ENCODE assay signal across 11 cellular contexts in genomic region chr5:32388429-32389111, GRCh38. TPM values are rescaled to one million over a fixed set of nuclear protein-coding genes. Genes with fewer than 3 reads are reported as not detected.
DNase-seq lines count a peak whose midpoint lies in the region; ATAC-seq and TF ChIP-seq lines count a peak whose summit lies in the region.
"Had no signal": no experiment of that assay in that cellular context is flagged by ENCODE, and none has a peak within 500 bp of the region (broad histone marks: within the 10 kb centered on the region; RNA-seq: fewer than 3 reads in every experiment).

No MANE protein-coding gene starts in this region.

- H3F3A ChIP-seq in PC-3 (ENCODE audit: low read length, unreplicated experiment), result no peaks in the 10 kb centered on the region

- no peak for TF ChIP-seq CTCF in PC-3 (conservative IDR thresholded peaks at IDR 0.05; ENCODE audit: low read depth, low read length)

- H3K4me1 ChIP-seq in PC-3 (ENCODE audit: insufficient read depth, low read length), result no peaks in the 10 kb centered on the region
- H3K4me1 ChIP-seq in skeletal muscle satellite cell (ENCODE audit: control insufficient read depth, insufficient read depth, low read length), result peaks cover 32% of the 10 kb centered on the region
- H3K4me1 ChIP-seq: prostate gland had no signal

- H3K9me3 ChIP-seq in PC-3 (ENCODE audit: low read length) (no peaks in the 10 kb centered on the region), skeletal muscle satellite cell (replicated peaks; ENCODE audit: low read length) (no peaks in the 10 kb centered on the region)
- H3K9me3 ChIP-seq: prostate gland had no signal

- CTCF ChIA-PET in activated CD4-positive, alpha-beta T cell treated with anti-CD3 and anti-CD28 coated beads for 36 hours (lab: Charles Lee), result interaction anchor here (0.7 to 1.1 kb wide), 2 partner anchors 24 to 25 kb away, joined by 3 to 4 read pairs; no protein-coding TSS in a partner anchor
- CTCF ChIA-PET in activated CD4-positive, alpha-beta T cell treated with anti-CD3 and anti-CD28 coated beads, Interleukin-2, amount 10 ng/mL, durations not matched to agents 7 days and 5 days (lab: Charles Lee), result interaction anchor here (0.6 to 1.3 kb wide), 3 partner anchors 9 to 201 kb away, joined by 3 to 6 read pairs (median 4); no protein-coding TSS in a partner anchor
- CTCF ChIA-PET in PC-3 (lab: Charles Lee), result no interaction called here

- H3K9ac ChIP-seq in PC-3 (ENCODE audit: low read length) (no peak overlapping the region), skeletal muscle satellite cell (ENCODE audit: low read depth, low read length) (no peak overlapping the region)

- H3K27ac ChIP-seq in PC-3 (ENCODE audit: low read length), result no peak overlapping the region
- H3K27ac ChIP-seq in cingulate gyrus (ENCODE audit: low read depth, low read length), result peak overlapping the region; percentile 82
- H3K27ac ChIP-seq: coronary artery had no signal

- no peak for DNase-seq in activated CD4-positive, alpha-beta T cell treated with anti-CD3 and anti-CD28 coated beads for 36 hours
- no peak for DNase-seq in activated CD4-positive, alpha-beta T cell treated with anti-CD3 and anti-CD28 coated beads, Interleukin-2, amount 10 ng/mL, durations not matched to agents 7 days and 5 days
- DNase-seq in PC-3, result peak; percentile 7
- no peak for DNase-seq in NCI-H1105 treated with DMSO at 0.1 percent for 48 hours (lab: John Stamatoyannopoulos, UW)
- no peak for DNase-seq in LoVo (ENCODE audit: low spot score)
- no peak for DNase-seq in inferior parietal cortex (ENCODE audit: extremely low spot score)
- DNase-seq: activated CD8-positive, alpha-beta memory T cell treated with anti-CD3 and anti-CD28 coated beads for 24 hours had no signal

- intact Hi-C loops in activated CD4-positive, alpha-beta T cell treated with anti-CD3 and anti-CD28 coated beads for 36 hours (cut with DNase I, micrococcal nuclease), result loop anchor here in 1 of 2 experiments (5.0 kb wide), 1 partner anchor 204 kb away; no protein-coding TSS in a partner anchor
- intact Hi-C loops in PC-3 (cut with micrococcal nuclease), result no loop called here

- H3K9me2 ChIP-seq in PC-3 (replicated peaks; ENCODE audit: low read length), result no peaks in the 10 kb centered on the region

- H3K4me2 ChIP-seq in PC-3 (ENCODE audit: low read length) (no peak overlapping the region), skeletal muscle satellite cell (ENCODE audit: low read length) (peak overlapping the region; percentile 40)

- peaks cover 39% of the 10 kb centered on the region for H3K36me3 Mint-ChIP-seq in activated CD4-positive, alpha-beta T cell treated with anti-CD3 and anti-CD28 coated beads for 36 hours (ENCODE audit: low read depth)
- H3K36me3 Mint-ChIP-seq in activated CD4-positive, alpha-beta T cell treated with anti-CD3 and anti-CD28 coated beads, Interleukin-2, amount 10 ng/mL, durations not matched to agents 7 days and 5 days (ENCODE audit: low read depth), result peaks cover 50% of the 10 kb centered on the region

- H3K36me3 ChIP-seq in PC-3 (ENCODE audit: low read depth, low read length), result peaks cover 88% of the 10 kb centered on the region
- H3K36me3 ChIP-seq in skeletal muscle satellite cell (ENCODE audit: insufficient read depth, low read length), result peaks cover 67% of the 10 kb centered on the region
- H3K36me3 ChIP-seq: prostate gland had no signal

- no peaks in the 10 kb centered on the region for H3K79me2 ChIP-seq in PC-3 (ENCODE audit: low read length)

- no peaks in the 10 kb centered on the region for H3K9me3 Mint-ChIP-seq in activated CD4-positive, alpha-beta T cell treated with anti-CD3 and anti-CD28 coated beads for 36 hours (ENCODE audit: low read depth)
- H3K9me3 Mint-ChIP-seq in activated CD4-positive, alpha-beta T cell treated with anti-CD3 and anti-CD28 coated beads, Interleukin-2, amount 10 ng/mL, durations not matched to agents 7 days and 5 days, result no peaks in the 10 kb centered on the region

- no peaks in the 10 kb centered on the region for H3K27me3 Mint-ChIP-seq in activated CD4-positive, alpha-beta T cell treated with anti-CD3 and anti-CD28 coated beads for 36 hours
- H3K27me3 Mint-ChIP-seq in activated CD4-positive, alpha-beta T cell treated with anti-CD3 and anti-CD28 coated beads, Interleukin-2, amount 10 ng/mL, durations not matched to agents 7 days and 5 days, result no peaks in the 10 kb centered on the region

- no peak overlapping the region for H2AFZ ChIP-seq in PC-3 (ENCODE audit: low read length)

- POLR2A ChIA-PET in activated CD4-positive, alpha-beta T cell treated with anti-CD3 and anti-CD28 coated beads for 36 hours (lab: Charles Lee), result interaction anchor here (0.6 kb wide), 2 partner anchors 186 to 230 kb away, joined by 3 to 4 read pairs; no protein-coding TSS in a partner anchor
- POLR2A ChIA-PET in activated CD4-positive, alpha-beta T cell treated with anti-CD3 and anti-CD28 coated beads, Interleukin-2, amount 10 ng/mL, durations not matched to agents 7 days and 5 days (lab: Charles Lee), result interaction anchor here (0.8 kb wide), 1 partner anchor 64 kb away, joined by 8 read pairs; no protein-coding TSS in a partner anchor
- POLR2A ChIA-PET in PC-3 (lab: Charles Lee; ENCODE audit: unreplicated experiment), result no interaction called here

- no peak overlapping the region for H3K4me3 Mint-ChIP-seq in activated CD4-positive, alpha-beta T cell treated with anti-CD3 and anti-CD28 coated beads for 36 hours
- H3K4me3 Mint-ChIP-seq in activated CD4-positive, alpha-beta T cell treated with anti-CD3 and anti-CD28 coated beads, Interleukin-2, amount 10 ng/mL, durations not matched to agents 7 days and 5 days, result no peak overlapping the region

- peak overlapping the region; percentile 88 for H3K27ac Mint-ChIP-seq in activated CD4-positive, alpha-beta T cell treated with anti-CD3 and anti-CD28 coated beads for 36 hours
- H3K27ac Mint-ChIP-seq in activated CD4-positive, alpha-beta T cell treated with anti-CD3 and anti-CD28 coated beads, Interleukin-2, amount 10 ng/mL, durations not matched to agents 7 days and 5 days, result no peak overlapping the region

- H3K27me3 ChIP-seq in PC-3 (ENCODE audit: low read length) (no peaks in the 10 kb centered on the region), skeletal muscle satellite cell (ENCODE audit: control insufficient read depth, insufficient read depth, low read length) (no peaks in the 10 kb centered on the region)

- no peaks in the 10 kb centered on the region for H4K20me1 ChIP-seq in PC-3 (ENCODE audit: low read length)

- H3K4me1 Mint-ChIP-seq in activated CD4-positive, alpha-beta T cell treated with anti-CD3 and anti-CD28 coated beads for 36 hours, result peaks cover 11% of the 10 kb centered on the region
- peaks cover 5% of the 10 kb centered on the region for H3K4me1 Mint-ChIP-seq in activated CD4-positive, alpha-beta T cell treated with anti-CD3 and anti-CD28 coated beads, Interleukin-2, amount 10 ng/mL, durations not matched to agents 7 days and 5 days

- ATAC-seq in activated CD4-positive, alpha-beta T cell treated with anti-CD3 and anti-CD28 coated beads for 36 hours, result peak; percentile 75
- no peak for ATAC-seq in PC-3

- H3K4me3 ChIP-seq in PC-3 (ENCODE audit: low read length) (no peak overlapping the region), skeletal muscle satellite cell (ENCODE audit: low read length) (no peak overlapping the region)
- H3K4me3 ChIP-seq: coronary artery, prostate gland had no signal

- BruUV-seq in PC-3 (replicated peaks; lab: Mats Ljungman, UMichigan), result no TSS peak

RNA-seq across cellular contexts. Expression of gene ZFR, which starts 56.0 kb away (rescaled TPM):
- 10 to 100 TPM; 60.6 to 81.4 TPM for total RNA-seq in activated CD4-positive, alpha-beta T cell treated with anti-CD3 and anti-CD28 coated beads for 36 hours
- 10 to 100 TPM; 46.6 to 52.1 TPM for total RNA-seq in activated CD4-positive, alpha-beta T cell treated with anti-CD3 and anti-CD28 coated beads, Interleukin-2, amount 10 ng/mL, durations not matched to agents 7 days and 5 days
- total RNA-seq in PC-3 (2014; rRNA removed), result 68.3 and 85.1 TPM in 2 replicates
- total RNA-seq in skeletal muscle satellite cell (2012; rRNA removed), result 58.8 and 65.4 TPM in 2 replicates
